ENCODE assay signal across 2 cellular contexts in genomic region chr6:132843316-132844040, GRCh38.
TF ChIP-seq lines count a peak whose summit lies in the region.

No MANE protein-coding gene starts in this region.

TF ChIP-seq in HEK293T, 16 proteins besides CTCF, POLR2A, EP300 and RAD21:
- no peak for TF ChIP-seq CTBP1 (IDR thresholded peaks at IDR 0.05; ENCODE audit: borderline replicate concordance)
- TF ChIP-seq PKNOX1 (IDR thresholded peaks at IDR 0.05) = peak; percentile 65; the same call in 1 of the 2 replicates

TF ChIP-seq in H1, 55 proteins besides CTCF, POLR2A, EP300 and RAD21:
- TF ChIP-seq ASH2L (IDR thresholded peaks at IDR 0.05; ENCODE audit: low read length) (no peak), CHD7 (IDR thresholded peaks at IDR 0.05; ENCODE audit: insufficient replicate concordance, low read length) (no peak), TEAD4 (IDR thresholded peaks at IDR 0.05; ENCODE audit: low read depth, low read length) (no peak)
